In genomic region chr22:43862074-43862881, GRCh38 we compare ENCODE assay signal across 9 cellular contexts. TPM values are rescaled to one million over a fixed set of nuclear protein-coding genes. Genes with fewer than 3 reads are reported as not detected.
A peak's percentile ranks its signal among the peaks of the same experiment; 100 is the strongest.
DNase-seq lines count a peak whose midpoint lies in the region; ATAC-seq, FAIRE-seq and TF ChIP-seq lines count a peak whose summit lies in the region.
"Had no signal": no experiment of that assay in that cellular context is flagged by ENCODE, and none has a peak within 500 bp of the region (broad histone marks: within the 10 kb centered on the region; RNA-seq: fewer than 3 reads in every experiment).

Gene SULT4A1, minus strand, starts transcription at chr22:43862513. Its CDS starts 131 bp downstream, at chr22:43862382.

- no peak within 1 kb of the TSS for H3K27ac ChIP-seq in HUES48 (ENCODE audit: low read depth, low read length)
- no peak within 1 kb of the TSS for H3K27ac ChIP-seq in K562 (ENCODE audit: extremely low read depth, low read depth, low read length)
- H3K27ac ChIP-seq in lower lobe of right lung, result no peak within 1 kb of the TSS
- no peak within 1 kb of the TSS for H3K27ac ChIP-seq in uterus

- H3K4me1 ChIP-seq in HUES48 (ENCODE audit: control insufficient read depth, insufficient read depth, low read length) (peaks cover 21% of the 10 kb centered on the region), K562 (replicated peaks in 1 of 2; ENCODE audit: control insufficient read depth in 2 of 2, insufficient read depth in 2 of 2, low read length in 2 of 2) (peaks cover 0 to 4% of the 10 kb centered on the region in 2 experiments; a peak in 1 of 5 replicates), lower lobe of right lung (no peaks in the 10 kb centered on the region), uterus (no peaks in the 10 kb centered on the region)

- H3K4me2 ChIP-seq in K562 (ENCODE audit: insufficient read depth, low read length), result no peak within 1 kb of the TSS

- no peak for TF ChIP-seq RAD21 in K562 (CRISPR knock-in tag; conservative IDR thresholded peaks at IDR 0.05 in 1 of 2, IDR thresholded peaks at IDR 0.05 in 1 of 2)

- no peak within 1 kb of the TSS for H3K27ac Mint-ChIP-seq in memory B cell

- no TSS peak for BruUV-seq in K562 (replicated peaks; lab: Mats Ljungman, UMichigan)

- H3K27me3 Mint-ChIP-seq in memory B cell, result peaks cover 26% of the 10 kb centered on the region

- POLR2A ChIA-PET in K562 (lab: Yijun Ruan, JAX), result no interaction called here

- no peak for ATAC-seq in K562
- ATAC-seq in memory B cell (ENCODE audit: low read depth), result no peak
- no peak for ATAC-seq in lower lobe of right lung

- H3K9me3 Mint-ChIP-seq in memory B cell, result peaks cover 2% of the 10 kb centered on the region

- TF ChIP-seq EP300 in K562 (IDR thresholded peaks at IDR 0.05; ENCODE audit: low read length), result no peak

- H3K27me3 ChIP-seq in HUES48 (ENCODE audit: control insufficient read depth, insufficient read depth, low read length) (no peaks in the 10 kb centered on the region), K562 (ENCODE audit: control insufficient read depth in 2 of 2, insufficient read depth in 2 of 2, low read length in 2 of 2) (peaks cover 0 to 31% of the 10 kb centered on the region in 2 experiments; a peak in 3 of 5 replicates), lower lobe of right lung (ENCODE audit: low read depth) (peaks cover 72% of the 10 kb centered on the region), uterus (peaks cover 0 to 4% of the 10 kb centered on the region in 2 donors)

- in situ Hi-C loops in K562 (cut with MboI), result no loop called here

- H3K36me3 ChIP-seq in HUES48 (ENCODE audit: control insufficient read depth, insufficient read depth, low read length), result no peaks in the 10 kb centered on the region
- H3K36me3 ChIP-seq in K562 (ENCODE audit: control insufficient read depth, insufficient read depth, low read length), result no peaks in the 10 kb centered on the region
- no peaks in the 10 kb centered on the region for H3K36me3 ChIP-seq in lower lobe of right lung
- H3K36me3 ChIP-seq in uterus, result no peaks in the 10 kb centered on the region

- no peak for FAIRE-seq in K562 (lab: Jason Lieb, UNC)

- H3K9ac ChIP-seq in HUES48 (ENCODE audit: low read depth, low read length) (peak within 1 kb of the TSS; percentile 74; the same call in 1 of the 2 replicates), K562 (ENCODE audit: insufficient read depth in 1 of 2, low read depth in 2 of 2, low read length in 2 of 2) (no peak within 1 kb of the TSS; a peak in 1 of 4 replicates)

- no peaks in the 10 kb centered on the region for H3K79me2 ChIP-seq in K562 (ENCODE audit: control insufficient read depth, insufficient read depth, low read length)

- intact Hi-C loops in K562 (cut with micrococcal nuclease) (no loop called here), lower lobe of right lung (cut with DNase I) (no loop called here), uterus (cut with DNase I; ENCODE audit: low total_unique reads) (no loop called here)

- CTCF ChIA-PET in K562 (lab: Yijun Ruan, JAX; ENCODE audit: low intra/inter-chr PET ratio), result no interaction called here

- H3K4me3 ChIP-seq in AG10803 (ENCODE audit: low read length) (peak within 1 kb of the TSS; percentile 31; the same call in 1 of the 2 replicates), HUES48 (ENCODE audit: low read depth, low read length) (peak within 1 kb of the TSS; percentile 73), K562 (no peak within 1 kb of the TSS), lower lobe of right lung (no peak within 1 kb of the TSS), uterus (no peak within 1 kb of the TSS)

- no peaks in the 10 kb centered on the region for H3K9me1 ChIP-seq in K562 (ENCODE audit: control insufficient read depth, insufficient read depth, low read length)

- WGBS in K562 (ENCODE audit: insufficient coverage, low coverage, missing lambda C conversion rate), result 40% methylated on average over 4 of the region's 121 CpGs

- peak within 1 kb of the TSS; percentile 29 for H3K4me3 Mint-ChIP-seq in memory B cell

- TF ChIP-seq CTCF in AG10803 (conservative IDR thresholded peaks at IDR 0.05; ENCODE audit: low read length) (no peak), K562 (IDR thresholded peaks at IDR 0.05 in 2 of 3, conservative IDR thresholded peaks at IDR 0.05 in 1 of 3; ENCODE audit: insufficient read depth in 2 of 3, low read depth in 1 of 3, low read length in 3 of 3) (no peak), lower lobe of right lung (IDR thresholded peaks at IDR 0.05) (no peak), uterus (IDR thresholded peaks at IDR 0.05) (no peak)

- no peaks in the 10 kb centered on the region for H4K20me1 ChIP-seq in K562 (replicated peaks; ENCODE audit: control insufficient read depth, insufficient read depth, low read length)

- no peaks in the 10 kb centered on the region for H3K4me1 Mint-ChIP-seq in memory B cell

- no peak within 1 kb of the TSS for H2AFZ ChIP-seq in K562 (ENCODE audit: low read depth, low read length)

- TF ChIP-seq POLR2A in K562 (conservative IDR thresholded peaks at IDR 0.05) (no peak), uterus (IDR thresholded peaks at IDR 0.05) (no peak)

- no peaks in the 10 kb centered on the region for H3K9me3 ChIP-seq in HUES48 (ENCODE audit: control insufficient read depth, insufficient read depth, low read length)
- H3K9me3 ChIP-seq in K562 (replicated peaks; ENCODE audit: control insufficient read depth, insufficient read depth, low read depth, low read length), result no peaks in the 10 kb centered on the region
- no peaks in the 10 kb centered on the region for H3K9me3 ChIP-seq in lower lobe of right lung
- H3K9me3 ChIP-seq in uterus, result no peaks in the 10 kb centered on the region

- H3K36me3 Mint-ChIP-seq in memory B cell, result no peaks in the 10 kb centered on the region

- DNase-seq in AG10803 (ENCODE audit: low read depth) (no peak), K562 (ENCODE audit: extremely low read depth in 1 of 4, low spot score in 3 of 4) (peak; percentile 17 to 69 (median 56)), memory B cell (ENCODE audit: low spot score in 2 of 2) (no peak), pons (ENCODE audit: low spot score) (no peak), lower lobe of right lung (no peak), uterus (no peak), foreskin melanocyte (no peak)

TF ChIP-seq in K562, 482 proteins besides CTCF, POLR2A, EP300 and RAD21 (continues in another document):
- peak; percentile 46; the same call in 1 of the 2 replicates for TF ChIP-seq ZBTB12 (CRISPR knock-in tag; IDR thresholded peaks at IDR 0.05)
- no peak for TF ChIP-seq ZNF75A (CRISPR knock-in tag; IDR thresholded peaks at IDR 0.05)
- no peak for TF ChIP-seq CBX2 (IDR thresholded peaks at IDR 0.05; ENCODE audit: insufficient read depth, low read length, poor library complexity, severe bottlenecking)
- TF ChIP-seq STAG1 (CRISPR knock-in tag; IDR thresholded peaks at IDR 0.05; ENCODE audit: borderline replicate concordance), result no peak
- 0 out of 2 replicates have a peak, but pooled peaks have one; percentile 8 for TF ChIP-seq JUN (IDR thresholded peaks at IDR 0.05; ENCODE audit: borderline replicate concordance, low read depth, low read length)
- no peak for TF ChIP-seq JUN (CRISPR knock-in tag; IDR thresholded peaks at IDR 0.05; ENCODE audit: borderline replicate concordance)
- no peak for TF ChIP-seq ETV1 (tag; conservative IDR thresholded peaks at IDR 0.05; ENCODE audit: low read depth)
- no peak for TF ChIP-seq NFRKB (IDR thresholded peaks at IDR 0.05; ENCODE audit: low read depth)
- no peak for TF ChIP-seq TAL1 (IDR thresholded peaks at IDR 0.05)
- no peak for TF ChIP-seq ZNF740 (CRISPR knock-in tag; IDR thresholded peaks at IDR 0.05)
- no peak for TF ChIP-seq ZNF740 (tag; IDR thresholded peaks at IDR 0.05)
- no peak for TF ChIP-seq ARHGAP35 (IDR thresholded peaks at IDR 0.05; ENCODE audit: partially characterized antibody)
- no peak for TF ChIP-seq POLR2G (IDR thresholded peaks at IDR 0.05; ENCODE audit: low read depth, low read length)

RNA-seq across cellular contexts. Expression of gene SULT4A1, which starts in this region (rescaled TPM):
- total RNA-seq in K562 (2011; cell fraction: chromatin; rRNA removed; ENCODE audit: low replicate concordance), result 0.46 and 0.81 TPM in 2 replicates
- 0.33 and 0.66 TPM in 2 replicates for total RNA-seq in K562 (2011; cell fraction: nucleolus; rRNA removed)
- total RNA-seq in K562 (2011; cell fraction: nucleoplasm; rRNA removed), result 0.23 and 0.29 TPM in 2 replicates
- total RNA-seq in K562 (2014; rRNA removed) (0.08 TPM in 1 of 2 replicates, not detected in the other), K562 (2014; rRNA removed; fragmentation: Illumina TruSeq; extraction: Trizol) (0.07 and 0.10 TPM in 2 replicates), K562 (2015; rRNA removed; fragmentation: Illumina TruSeq; extraction: Trizol) (0.08 TPM in 1 of 2 replicates, not detected in the other), K562 (2021) (0.11 and 0.20 TPM in 2 replicates), lower lobe of right lung (not detected), uterus (1 to 10 TPM in 1 of 4 donors, not detected in 3; 2.1 TPM)
- polyA plus RNA-seq in K562 (2011; rRNA removed) (0.09 and 0.14 TPM in 2 replicates), K562 (2014; fragmentation: Illumina TruSeq; extraction: Trizol) (0.06 and 0.10 TPM in 2 replicates), K562 (2014; fragmentation: Nextera tagmentation; extraction: Ambion mirVana) (under 1 TPM in 1 of 2 experiments, not detected in 1; 0.03 TPM), K562 (2014; rRNA removed) (0.07 and 0.11 TPM in 2 replicates)
- polyA plus RNA-seq in K562 (2011; cell fraction: cytosol; rRNA removed), result 0.12 TPM in 1 of 2 replicates, not detected in the other
- 1.6 and 2.7 TPM in 2 replicates for polyA plus RNA-seq in K562 (2011; cell fraction: nucleus; rRNA removed)
- polyA plus RNA-seq in K562 (2012), result 0.09 and 0.64 TPM in 2 replicates
- polyA minus RNA-seq in K562 (2011; rRNA and poly(A)+ RNA removed), result 0.09 and 0.18 TPM in 2 replicates
- 0.29 TPM in 1 of 2 replicates, not detected in the other for polyA minus RNA-seq in K562 (2011; cell fraction: cytosol; rRNA and poly(A)+ RNA removed)
- 0.27 and 0.67 TPM in 2 replicates for polyA minus RNA-seq in K562 (2011; cell fraction: nucleus; rRNA and poly(A)+ RNA removed)
- total RNA-seq: mononuclear cell had no signal

Comparison
In these comparisons a context has a peak if more than half of its experiments do, and no peak if none do; other contexts are left out.
1. DNase-seq: peak in K562 (4 of 4); none in AG10803 (single experiment), memory B cell (0 of 2), pons (single experiment), lower lobe of right lung (single experiment), uterus (0 of 2) and foreskin melanocyte (single experiment).
2. H3K4me3 ChIP-seq: peak in AG10803 (single experiment) and HUES48 (single experiment); none in K562 (single experiment), lower lobe of right lung (single experiment) and uterus (0 of 2).